1 cellular context compared by ENCODE assay signal in the genomic region with DNA sequence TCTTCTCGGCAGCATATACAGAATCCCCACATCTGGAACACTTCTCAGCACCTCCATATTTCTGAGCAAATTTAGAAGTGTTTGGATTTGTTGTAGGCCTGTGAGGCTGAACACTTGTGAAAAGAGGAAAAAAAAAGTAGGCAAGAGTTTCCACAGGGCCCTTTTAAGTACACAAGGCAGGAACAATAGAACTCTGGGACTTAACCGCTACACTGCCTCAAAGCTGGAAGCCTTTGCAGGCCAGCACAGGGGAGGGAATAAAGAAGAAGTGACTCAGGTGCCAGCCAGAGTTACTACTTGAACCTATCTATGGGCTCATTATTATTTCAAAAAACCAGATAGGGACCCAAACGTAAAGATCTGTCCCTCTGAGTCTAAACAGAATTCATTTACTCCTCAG.
TF ChIP-seq lines count a peak whose summit lies in the region.

No MANE protein-coding gene starts in this region.

TF ChIP-seq in GM23338, 12 proteins besides CTCF, POLR2A, EP300 and RAD21:
- TF ChIP-seq STAT1 (IDR thresholded peaks at IDR 0.05; ENCODE audit: unreplicated experiment) = no peak
- TF ChIP-seq CREB1 (CRISPR knock-in tag; IDR thresholded peaks at IDR 0.05; ENCODE audit: low read depth) = no peak
- no peak for TF ChIP-seq ZNF331 (CRISPR knock-in tag; IDR thresholded peaks at IDR 0.05; ENCODE audit: low read depth)
- TF ChIP-seq EZH2 (IDR thresholded peaks at IDR 0.05; ENCODE audit: low read depth, unreplicated experiment) = no peak
- TF ChIP-seq, protein P1, sequence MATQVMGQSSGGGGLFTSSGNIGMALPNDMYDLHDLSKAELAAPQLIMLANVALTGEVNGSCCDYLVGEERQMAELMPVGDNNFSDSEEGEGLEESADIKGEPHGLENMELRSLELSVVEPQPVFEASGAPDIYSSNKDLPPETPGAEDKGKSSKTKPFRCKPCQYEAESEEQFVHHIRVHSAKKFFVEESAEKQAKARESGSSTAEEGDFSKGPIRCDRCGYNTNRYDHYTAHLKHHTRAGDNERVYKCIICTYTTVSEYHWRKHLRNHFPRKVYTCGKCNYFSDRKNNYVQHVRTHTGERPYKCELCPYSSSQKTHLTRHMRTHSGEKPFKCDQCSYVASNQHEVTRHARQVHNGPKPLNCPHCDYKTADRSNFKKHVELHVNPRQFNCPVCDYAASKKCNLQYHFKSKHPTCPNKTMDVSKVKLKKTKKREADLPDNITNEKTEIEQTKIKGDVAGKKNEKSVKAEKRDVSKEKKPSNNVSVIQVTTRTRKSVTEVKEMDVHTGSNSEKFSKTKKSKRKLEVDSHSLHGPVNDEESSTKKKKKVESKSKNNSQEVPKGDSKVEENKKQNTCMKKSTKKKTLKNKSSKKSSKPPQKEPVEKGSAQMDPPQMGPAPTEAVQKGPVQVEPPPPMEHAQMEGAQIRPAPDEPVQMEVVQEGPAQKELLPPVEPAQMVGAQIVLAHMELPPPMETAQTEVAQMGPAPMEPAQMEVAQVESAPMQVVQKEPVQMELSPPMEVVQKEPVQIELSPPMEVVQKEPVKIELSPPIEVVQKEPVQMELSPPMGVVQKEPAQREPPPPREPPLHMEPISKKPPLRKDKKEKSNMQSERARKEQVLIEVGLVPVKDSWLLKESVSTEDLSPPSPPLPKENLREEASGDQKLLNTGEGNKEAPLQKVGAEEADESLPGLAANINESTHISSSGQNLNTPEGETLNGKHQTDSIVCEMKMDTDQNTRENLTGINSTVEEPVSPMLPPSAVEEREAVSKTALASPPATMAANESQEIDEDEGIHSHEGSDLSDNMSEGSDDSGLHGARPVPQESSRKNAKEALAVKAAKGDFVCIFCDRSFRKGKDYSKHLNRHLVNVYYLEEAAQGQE (IDR thresholded peaks at IDR 0.05; ENCODE audit: unreplicated experiment) = no peak
- no peak for TF ChIP-seq NANOG (IDR thresholded peaks at IDR 0.05; ENCODE audit: borderline replicate concordance)
